Comparison of ENCODE assay signal across 20 cellular contexts in genomic region chr5:147956064-147956841, GRCh38. TPM values are rescaled to one million over a fixed set of nuclear protein-coding genes. Genes with fewer than 3 reads are reported as not detected.
"Had no signal": no experiment of that assay in that cellular context is flagged by ENCODE, and none has a peak within 500 bp of the region (broad histone marks: within the 10 kb centered on the region; RNA-seq: fewer than 3 reads in every experiment).

No MANE protein-coding gene starts in this region.

- H3K27me3 Mint-ChIP-seq: activated T-cell treated with anti-CD3 and anti-CD28 coated beads, Interleukin-2, amount 50 U/mL, for 24 hours had no signal

- H3K36me3 Mint-ChIP-seq: activated CD4-positive, alpha-beta memory T cell treated with anti-CD3 and anti-CD28 coated beads for 36 hours; activated naive CD4-positive, alpha-beta T cell treated with anti-CD3 and anti-CD28 coated beads, Interleukin-2, amount 50 U/mL, for 72 hours; natural killer cell treated with Interleukin-12 subunit alpha and Interleukin-12 subunit beta and Interleukin-15 and Interleukin-18, amount 100 ng/mL, for 72 hours had no signal

- H3K27ac Mint-ChIP-seq: activated CD4-positive, alpha-beta memory T cell treated with anti-CD3 and anti-CD28 coated beads for 36 hours; activated CD4-positive, alpha-beta T cell treated with anti-CD3 and anti-CD28 coated beads for 36 hours; activated naive CD4-positive, alpha-beta T cell treated with anti-CD3 and anti-CD28 coated beads, Interleukin-2, amount 50 U/mL, for 72 hours; activated T-cell treated with anti-CD3 and anti-CD28 coated beads, Interleukin-2, amount 50 U/mL, for 24 hours; effector memory CD8-positive, alpha-beta T cell; natural killer cell treated with Interleukin-12 subunit alpha and Interleukin-12 subunit beta and Interleukin-15 and Interleukin-18, amount 100 ng/mL, for 72 hours; stimulated activated naive CD8-positive, alpha-beta T cell treated with anti-CD3 and anti-CD28 coated beads, Interleukin-15, Interleukin-2, amounts not matched to agents 100 ng/mL and 50 ng/mL, for 24 hours had no signal

- H3K36me3 ChIP-seq: right atrium auricular region, suprapubic skin had no signal

- FAIRE-seq: small intestine had no signal

- H3K4me3 ChIP-seq: right atrium auricular region, suprapubic skin had no signal

- H3K4me1 Mint-ChIP-seq: activated CD4-positive, alpha-beta T cell treated with anti-CD3 and anti-CD28 coated beads for 36 hours had no signal

- H3K27ac ChIP-seq: right atrium auricular region, suprapubic skin, VCaP had no signal

- H3K27me3 ChIP-seq: right atrium auricular region, suprapubic skin had no signal

- H3K4me3 Mint-ChIP-seq: activated CD4-positive, alpha-beta memory T cell treated with anti-CD3 and anti-CD28 coated beads for 36 hours; activated CD4-positive, alpha-beta T cell treated with anti-CD3 and anti-CD28 coated beads for 36 hours; activated T-cell treated with anti-CD3 and anti-CD28 coated beads, Interleukin-2, amount 50 U/mL, for 24 hours; effector memory CD8-positive, alpha-beta T cell; natural killer cell treated with Interleukin-12 subunit alpha and Interleukin-12 subunit beta and Interleukin-15 and Interleukin-18, amount 100 ng/mL, for 72 hours; stimulated activated naive CD8-positive, alpha-beta T cell treated with anti-CD3 and anti-CD28 coated beads, Interleukin-15, Interleukin-2, amounts not matched to agents 100 ng/mL and 50 ng/mL, for 24 hours had no signal

- H3K9me3 ChIP-seq: right atrium auricular region, suprapubic skin had no signal

- ATAC-seq: activated CD4-positive, alpha-beta T cell treated with anti-CD3 and anti-CD28 coated beads for 36 hours; activated naive CD4-positive, alpha-beta T cell treated with anti-CD3 and anti-CD28 coated beads, Interleukin-2, amount 50 U/mL, for 72 hours; effector memory CD8-positive, alpha-beta T cell; natural killer cell treated with Interleukin-12 subunit alpha and Interleukin-12 subunit beta and Interleukin-15 and Interleukin-18, amount 100 ng/mL, for 72 hours had no signal

- H3K4me1 ChIP-seq: right atrium auricular region had no signal

- H3K9me3 Mint-ChIP-seq: activated CD4-positive, alpha-beta memory T cell treated with anti-CD3 and anti-CD28 coated beads for 36 hours; activated T-cell treated with anti-CD3 and anti-CD28 coated beads, Interleukin-2, amount 50 U/mL, for 24 hours; stimulated activated naive CD8-positive, alpha-beta T cell treated with anti-CD3 and anti-CD28 coated beads, Interleukin-15, Interleukin-2, amounts not matched to agents 100 ng/mL and 50 ng/mL, for 24 hours had no signal

- DNase-seq: activated CD4-positive, alpha-beta memory T cell treated with anti-CD3 and anti-CD28 coated beads for 36 hours; activated CD4-positive, alpha-beta T cell treated with anti-CD3 and anti-CD28 coated beads for 36 hours; activated effector memory CD4-positive, alpha-beta T cell treated with anti-CD3 and anti-CD28 coated beads, Interleukin-2, amount 50 U/mL, for 16 hours; activated T-cell treated with anti-CD3 and anti-CD28 coated beads, Interleukin-2, amount 50 U/mL, for 24 hours; amniotic stem cell; central memory CD4-positive, alpha-beta T cell; effector memory CD8-positive, alpha-beta T cell; erythroblast; hippocampal formation; nucleus accumbens; small intestine; stimulated activated CD4-positive, alpha-beta T cell treated with anti-CD3 and anti-CD28 coated beads, Interleukin-4, amount 100 ng/mL, for 4 hours had no signal

RNA-seq across cellular contexts. Expression of gene C5orf46, which starts 49.9 kb away (rescaled TPM):
- total RNA-seq: activated CD4-positive, alpha-beta memory T cell treated with anti-CD3 and anti-CD28 coated beads for 36 hours; activated CD4-positive, alpha-beta T cell treated with anti-CD3 and anti-CD28 coated beads for 36 hours; activated naive CD4-positive, alpha-beta T cell treated with anti-CD3 and anti-CD28 coated beads, Interleukin-2, amount 50 U/mL, for 72 hours; mesenteric fat pad; natural killer cell treated with Interleukin-12 subunit alpha and Interleukin-12 subunit beta and Interleukin-15 and Interleukin-18, amount 100 ng/mL, for 72 hours; T-helper 1 cell treated with Interleukin-12 subunit alpha and Interleukin-12 subunit beta and Interleukin-4 antibody, amounts not matched to agents 30 ng/mL and 1 ng/mL, for 36 hours had no signal
- polyA plus RNA-seq: small intestine had no signal
